In the genomic region with DNA sequence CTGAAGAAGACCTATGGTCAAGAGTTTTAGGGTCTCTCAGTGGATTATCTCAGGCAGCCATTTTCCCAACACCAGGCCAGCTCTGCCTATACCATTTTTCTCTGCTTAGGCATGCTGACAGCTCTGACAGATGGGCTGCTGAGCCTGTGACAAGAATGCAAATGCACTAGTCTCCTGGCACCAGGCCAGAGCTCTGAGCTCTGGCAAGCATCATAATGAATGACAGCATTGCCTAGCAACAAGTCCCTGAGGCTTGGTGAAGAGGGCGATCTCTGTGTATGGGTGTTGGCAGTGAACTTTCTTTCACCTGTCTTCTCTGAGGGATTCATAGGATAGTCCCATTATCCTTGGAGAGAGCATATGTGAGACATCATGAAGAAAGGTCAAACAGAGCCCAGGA, we compare ENCODE assay signal across 29 cellular contexts.
A peak's percentile ranks its signal among the peaks of the same experiment; 100 is the strongest.
DNase-seq lines count a peak whose midpoint lies in the region; ATAC-seq and TF ChIP-seq lines count a peak whose summit lies in the region.
"Had no signal": no experiment of that assay in that cellular context is flagged by ENCODE, and none has a peak within 500 bp of the region (broad histone marks: within the 10 kb centered on the region; RNA-seq: fewer than 3 reads in every experiment).

No MANE protein-coding gene starts in this region.

- no peak overlapping the region for H3K4me3 ChIP-seq in AG10803 (ENCODE audit: low read length)
- no peak overlapping the region for H3K4me3 ChIP-seq in MG63
- H3K4me3 ChIP-seq: BLaER1 treated with 17β-estradiol and CSF1 and Interleukin-3, amounts not matched to agents 10 nM and 100 nM; colonic mucosa; esophagus muscularis mucosa; gastrocnemius medialis; right lobe of liver; SJCRH30; upper lobe of right lung had no signal

- CTCF ChIA-PET in HEK293T (lab: Yijun Ruan, JAX): no interaction called here

- no peak for ATAC-seq in HG03354 (IDR thresholded peaks at IDR 0.05; ENCODE audit: poor library complexity, severe bottlenecking, unreplicated experiment)
- no peak for ATAC-seq in GM18517 (IDR thresholded peaks at IDR 0.05; ENCODE audit: unreplicated experiment)
- ATAC-seq: activated T-helper 17 cell treated with anti-CD3 and anti-CD28 coated beads, Interleukin-2, amount 50 U/mL, for 72 hours; gastrocnemius medialis; PC-3; right lobe of liver; upper lobe of right lung had no signal

- POLR2A ChIA-PET in HEK293T (lab: Yijun Ruan, JAX): no interaction called here

- no peaks in the 10 kb centered on the region for H3K27me3 ChIP-seq in MG63
- H3K27me3 ChIP-seq: BLaER1 treated with 17β-estradiol and CSF1 and Interleukin-3, amounts not matched to agents 10 nM and 100 nM; colonic mucosa; esophagus muscularis mucosa; gastrocnemius medialis; right lobe of liver; SJCRH30; upper lobe of right lung had no signal

- DNase-seq in AG10803 (ENCODE audit: low read depth) (peak; percentile 38), MG63 (peak; percentile 59), T1000 (lab: John Stamatoyannopoulos, UW) (peak; percentile 35), inferior parietal cortex (ENCODE audit: extremely low spot score) (peak; percentile 47), HEK293T (ENCODE audit: extremely low spot score) (no peak)
- no peak for DNase-seq in NK-92 treated with Interleukin-12 subunit alpha and Interleukin-12 subunit beta, amount 100 ng/mL, for 24 hours (lab: John Stamatoyannopoulos, UW)
- DNase-seq: activated CD4-positive, alpha-beta T cell treated with anti-CD3 and anti-CD28 coated beads, Interleukin-2, amount 10 ng/mL, durations not matched to agents 7 days and 5 days; activated naive CD8-positive, alpha-beta T cell treated with anti-CD3 and anti-CD28 coated beads, Interleukin-2, amount 10 ng/mL, durations not matched to agents 7 days and 5 days; Calu3; colonic mucosa; EL; gastrocnemius medialis; H9; IMR-90; kidney glomerular epithelial cell; mammary epithelial cell; MM.1S; naive B cell; NCI-H1417 treated with DMSO at 0.1 percent for 48 hours; PC-3; right lobe of liver; stimulated activated CD4-positive, alpha-beta T cell treated with anti-CD3 and anti-CD28 coated beads, Interleukin-15, amount 100 ng/mL, for 24 hours; upper lobe of right lung had no signal

- H3K9me3 ChIP-seq in MG63: no peaks in the 10 kb centered on the region
- H3K9me3 ChIP-seq: BLaER1 treated with 17β-estradiol and CSF1 and Interleukin-3, amounts not matched to agents 10 nM and 100 nM; colonic mucosa; esophagus muscularis mucosa; gastrocnemius medialis; right lobe of liver; SJCRH30; upper lobe of right lung had no signal

- H3K36me3 ChIP-seq in MG63: no peaks in the 10 kb centered on the region
- H3K36me3 ChIP-seq: BLaER1 treated with 17β-estradiol and CSF1 and Interleukin-3, amounts not matched to agents 10 nM and 100 nM; colonic mucosa; esophagus muscularis mucosa; gastrocnemius medialis; right lobe of liver; SJCRH30; upper lobe of right lung had no signal

- TF ChIP-seq CTCF in AG10803 (conservative IDR thresholded peaks at IDR 0.05; ENCODE audit: low read length): no peak

TF ChIP-seq in HEK293T, 16 proteins besides CTCF, POLR2A, EP300 and RAD21:
- TF ChIP-seq TARDBP (IDR thresholded peaks at IDR 0.05) (no peak), LEF1 (IDR thresholded peaks at IDR 0.05; ENCODE audit: borderline replicate concordance) (no peak), SP1 (IDR thresholded peaks at IDR 0.05) (no peak), HDGF (IDR thresholded peaks at IDR 0.05; ENCODE audit: borderline replicate concordance) (no peak), CTBP1 (IDR thresholded peaks at IDR 0.05; ENCODE audit: borderline replicate concordance) (no peak), BHLHE40 (IDR thresholded peaks at IDR 0.05; ENCODE audit: borderline replicate concordance) (no peak), L3MBTL2 (conservative IDR thresholded peaks at IDR 0.05) (no peak), ELF4 (IDR thresholded peaks at IDR 0.05) (no peak), FOXK2 (IDR thresholded peaks at IDR 0.05) (no peak), FOXM1 (IDR thresholded peaks at IDR 0.05; ENCODE audit: borderline replicate concordance) (no peak), SUZ12 (IDR thresholded peaks at IDR 0.05) (no peak), ARNT (IDR thresholded peaks at IDR 0.05) (no peak), NFRKB (IDR thresholded peaks at IDR 0.05) (no peak), FOXA1 (IDR thresholded peaks at IDR 0.05) (no peak), ZNF384 (IDR thresholded peaks at IDR 0.05) (no peak)
- TF ChIP-seq, protein P1, sequence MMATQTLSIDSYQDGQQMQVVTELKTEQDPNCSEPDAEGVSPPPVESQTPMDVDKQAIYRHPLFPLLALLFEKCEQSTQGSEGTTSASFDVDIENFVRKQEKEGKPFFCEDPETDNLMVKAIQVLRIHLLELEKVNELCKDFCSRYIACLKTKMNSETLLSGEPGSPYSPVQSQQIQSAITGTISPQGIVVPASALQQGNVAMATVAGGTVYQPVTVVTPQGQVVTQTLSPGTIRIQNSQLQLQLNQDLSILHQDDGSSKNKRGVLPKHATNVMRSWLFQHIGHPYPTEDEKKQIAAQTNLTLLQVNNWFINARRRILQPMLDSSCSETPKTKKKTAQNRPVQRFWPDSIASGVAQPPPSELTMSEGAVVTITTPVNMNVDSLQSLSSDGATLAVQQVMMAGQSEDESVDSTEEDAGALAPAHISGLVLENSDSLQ (IDR thresholded peaks at IDR 0.05): no peak

Comparison
In these comparisons a context has a peak if more than half of its experiments do, and no peak if none do; other contexts are left out.
1. DNase-seq: peak in AG10803 (single experiment), MG63 (single experiment), T1000 (single experiment) and inferior parietal cortex (single experiment); none in HEK293T (single experiment) and NK-92 treated with Interleukin-12 subunit alpha and Interleukin-12 subunit beta, amount 100 ng/mL, for 24 hours (single experiment).